In the genomic region with DNA sequence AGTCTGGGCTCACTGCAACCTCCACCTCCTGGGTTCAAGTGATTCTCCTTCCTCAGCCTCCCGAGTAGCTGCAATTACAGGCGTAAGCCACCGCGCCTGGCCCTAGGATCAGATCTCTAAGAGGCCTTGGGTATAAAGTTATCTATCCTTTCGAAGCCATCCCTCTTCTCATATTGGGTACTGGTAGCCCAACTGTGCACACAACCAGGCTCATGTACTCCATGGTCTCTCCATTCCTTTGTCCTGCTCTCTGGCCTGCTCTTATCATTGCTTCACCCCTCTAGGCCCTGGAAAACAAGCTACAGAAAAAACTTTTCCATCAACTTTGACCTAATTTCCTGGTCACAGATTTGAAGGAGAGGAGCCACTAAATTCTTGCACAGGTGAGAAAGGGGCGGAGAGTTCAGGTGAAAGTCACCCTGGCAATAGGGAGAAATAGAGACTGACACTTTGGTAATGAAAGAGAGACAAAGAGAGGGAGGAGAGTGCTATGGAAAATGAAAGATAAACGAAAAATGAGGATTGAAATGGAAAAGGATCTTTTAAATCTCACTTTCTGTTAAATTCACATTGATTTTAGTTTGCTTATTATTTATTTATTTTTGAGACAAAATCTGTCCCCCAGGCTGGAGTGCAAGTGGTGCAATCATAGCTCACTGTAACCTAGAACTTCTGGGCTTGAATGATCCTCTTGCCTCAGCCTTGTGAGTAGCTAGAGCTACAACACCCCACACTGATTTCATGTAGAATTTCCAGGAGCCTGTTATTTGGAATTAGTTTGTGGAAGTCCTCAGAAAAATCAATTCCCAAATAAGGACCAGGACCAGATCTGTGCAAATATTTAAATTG, we compare ENCODE assay signal across 1 cellular context.
TF ChIP-seq lines count a peak whose summit lies in the region.

No MANE protein-coding gene starts in this region.

TF ChIP-seq in K562, 482 proteins besides CTCF, POLR2A, EP300 and RAD21 (continued from another document and continues in another):
- TF ChIP-seq POLR2G (IDR thresholded peaks at IDR 0.05; ENCODE audit: low read depth, low read length), result peak; percentile 24; the same call in 1 of the 2 replicates
- peak; percentile 16; the same call in 1 of the 2 replicates for TF ChIP-seq ATF7 (IDR thresholded peaks at IDR 0.05)
- 0 out of 2 replicates have a peak, but pooled peaks have one; percentile 5 for TF ChIP-seq ZBED1 (IDR thresholded peaks at IDR 0.05)
- TF ChIP-seq NR2C1 (IDR thresholded peaks at IDR 0.05), result no peak
- TF ChIP-seq NR2C1 (tag; IDR thresholded peaks at IDR 0.05), result 0 out of 2 replicates have a peak, but pooled peaks have one; percentile 29
- no peak for TF ChIP-seq ARNT (IDR thresholded peaks at IDR 0.05)
- no peak for TF ChIP-seq KDM1A (IDR thresholded peaks at IDR 0.05)
- TF ChIP-seq EHMT2 (IDR thresholded peaks at IDR 0.05), result no peak
- no peak; the same call in 1 of the 2 replicates for TF ChIP-seq ZNF696 (CRISPR knock-in tag; conservative IDR thresholded peaks at IDR 0.05)
- TF ChIP-seq MED1 (CRISPR knock-in tag; IDR thresholded peaks at IDR 0.05; ENCODE audit: borderline replicate concordance), result no peak
- TF ChIP-seq, protein P1, sequence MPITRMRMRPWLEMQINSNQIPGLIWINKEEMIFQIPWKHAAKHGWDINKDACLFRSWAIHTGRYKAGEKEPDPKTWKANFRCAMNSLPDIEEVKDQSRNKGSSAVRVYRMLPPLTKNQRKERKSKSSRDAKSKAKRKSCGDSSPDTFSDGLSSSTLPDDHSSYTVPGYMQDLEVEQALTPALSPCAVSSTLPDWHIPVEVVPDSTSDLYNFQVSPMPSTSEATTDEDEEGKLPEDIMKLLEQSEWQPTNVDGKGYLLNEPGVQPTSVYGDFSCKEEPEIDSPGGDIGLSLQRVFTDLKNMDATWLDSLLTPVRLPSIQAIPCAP (CRISPR knock-in tag; IDR thresholded peaks at IDR 0.05; ENCODE audit: borderline replicate concordance), result no peak
- TF ChIP-seq CREBBP (IDR thresholded peaks at IDR 0.05; ENCODE audit: low read depth, low read length), result no peak
- TF ChIP-seq MIER1 (IDR thresholded peaks at IDR 0.05; ENCODE audit: low read depth), result no peak
- no peak for TF ChIP-seq ETV6 (IDR thresholded peaks at IDR 0.05; ENCODE audit: borderline replicate concordance in 1 of 2, low read depth in 2 of 2, low read length in 1 of 2)
- TF ChIP-seq ETV6 (CRISPR knock-in tag; IDR thresholded peaks at IDR 0.05; ENCODE audit: borderline replicate concordance), result no peak
- TF ChIP-seq, protein P2, sequence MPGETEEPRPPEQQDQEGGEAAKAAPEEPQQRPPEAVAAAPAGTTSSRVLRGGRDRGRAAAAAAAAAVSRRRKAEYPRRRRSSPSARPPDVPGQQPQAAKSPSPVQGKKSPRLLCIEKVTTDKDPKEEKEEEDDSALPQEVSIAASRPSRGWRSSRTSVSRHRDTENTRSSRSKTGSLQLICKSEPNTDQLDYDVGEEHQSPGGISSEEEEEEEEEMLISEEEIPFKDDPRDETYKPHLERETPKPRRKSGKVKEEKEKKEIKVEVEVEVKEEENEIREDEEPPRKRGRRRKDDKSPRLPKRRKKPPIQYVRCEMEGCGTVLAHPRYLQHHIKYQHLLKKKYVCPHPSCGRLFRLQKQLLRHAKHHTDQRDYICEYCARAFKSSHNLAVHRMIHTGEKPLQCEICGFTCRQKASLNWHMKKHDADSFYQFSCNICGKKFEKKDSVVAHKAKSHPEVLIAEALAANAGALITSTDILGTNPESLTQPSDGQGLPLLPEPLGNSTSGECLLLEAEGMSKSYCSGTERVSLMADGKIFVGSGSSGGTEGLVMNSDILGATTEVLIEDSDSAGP (CRISPR knock-in tag; IDR thresholded peaks at IDR 0.05), result no peak
- no peak for TF ChIP-seq SRSF1 (IDR thresholded peaks at IDR 0.05; ENCODE audit: low read depth, low read length)
- TF ChIP-seq, protein P3, sequence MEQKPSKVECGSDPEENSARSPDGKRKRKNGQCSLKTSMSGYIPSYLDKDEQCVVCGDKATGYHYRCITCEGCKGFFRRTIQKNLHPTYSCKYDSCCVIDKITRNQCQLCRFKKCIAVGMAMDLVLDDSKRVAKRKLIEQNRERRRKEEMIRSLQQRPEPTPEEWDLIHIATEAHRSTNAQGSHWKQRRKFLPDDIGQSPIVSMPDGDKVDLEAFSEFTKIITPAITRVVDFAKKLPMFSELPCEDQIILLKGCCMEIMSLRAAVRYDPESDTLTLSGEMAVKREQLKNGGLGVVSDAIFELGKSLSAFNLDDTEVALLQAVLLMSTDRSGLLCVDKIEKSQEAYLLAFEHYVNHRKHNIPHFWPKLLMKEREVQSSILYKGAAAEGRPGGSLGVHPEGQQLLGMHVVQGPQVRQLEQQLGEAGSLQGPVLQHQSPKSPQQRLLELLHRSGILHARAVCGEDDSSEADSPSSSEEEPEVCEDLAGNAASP (IDR thresholded peaks at IDR 0.05), result no peak
- TF ChIP-seq IRF2 (CRISPR knock-in tag; IDR thresholded peaks at IDR 0.05), result no peak
- TF ChIP-seq RFX7 (CRISPR knock-in tag; IDR thresholded peaks at IDR 0.05), result peak; percentile 88
- TF ChIP-seq SRSF9 (IDR thresholded peaks at IDR 0.05; ENCODE audit: borderline replicate concordance, low read depth, low read length), result no peak
- TF ChIP-seq, protein P4, sequence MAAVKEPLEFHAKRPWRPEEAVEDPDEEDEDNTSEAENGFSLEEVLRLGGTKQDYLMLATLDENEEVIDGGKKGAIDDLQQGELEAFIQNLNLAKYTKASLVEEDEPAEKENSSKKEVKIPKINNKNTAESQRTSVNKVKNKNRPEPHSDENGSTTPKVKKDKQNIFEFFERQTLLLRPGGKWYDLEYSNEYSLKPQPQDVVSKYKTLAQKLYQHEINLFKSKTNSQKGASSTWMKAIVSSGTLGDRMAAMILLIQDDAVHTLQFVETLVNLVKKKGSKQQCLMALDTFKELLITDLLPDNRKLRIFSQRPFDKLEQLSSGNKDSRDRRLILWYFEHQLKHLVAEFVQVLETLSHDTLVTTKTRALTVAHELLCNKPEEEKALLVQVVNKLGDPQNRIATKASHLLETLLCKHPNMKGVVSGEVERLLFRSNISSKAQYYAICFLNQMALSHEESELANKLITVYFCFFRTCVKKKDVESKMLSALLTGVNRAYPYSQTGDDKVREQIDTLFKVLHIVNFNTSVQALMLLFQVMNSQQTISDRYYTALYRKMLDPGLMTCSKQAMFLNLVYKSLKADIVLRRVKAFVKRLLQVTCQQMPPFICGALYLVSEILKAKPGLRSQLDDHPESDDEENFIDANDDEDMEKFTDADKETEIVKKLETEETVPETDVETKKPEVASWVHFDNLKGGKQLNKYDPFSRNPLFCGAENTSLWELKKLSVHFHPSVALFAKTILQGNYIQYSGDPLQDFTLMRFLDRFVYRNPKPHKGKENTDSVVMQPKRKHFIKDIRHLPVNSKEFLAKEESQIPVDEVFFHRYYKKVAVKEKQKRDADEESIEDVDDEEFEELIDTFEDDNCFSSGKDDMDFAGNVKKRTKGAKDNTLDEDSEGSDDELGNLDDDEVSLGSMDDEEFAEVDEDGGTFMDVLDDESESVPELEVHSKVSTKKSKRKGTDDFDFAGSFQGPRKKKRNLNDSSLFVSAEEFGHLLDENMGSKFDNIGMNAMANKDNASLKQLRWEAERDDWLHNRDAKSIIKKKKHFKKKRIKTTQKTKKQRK (IDR thresholded peaks at IDR 0.05; ENCODE audit: borderline replicate concordance, low read depth, low read length), result no peak
- TF ChIP-seq MCM7 (IDR thresholded peaks at IDR 0.05), result no peak
- no peak for TF ChIP-seq ZNF347 (CRISPR knock-in tag; IDR thresholded peaks at IDR 0.05; ENCODE audit: low read depth)
- TF ChIP-seq, protein P5, sequence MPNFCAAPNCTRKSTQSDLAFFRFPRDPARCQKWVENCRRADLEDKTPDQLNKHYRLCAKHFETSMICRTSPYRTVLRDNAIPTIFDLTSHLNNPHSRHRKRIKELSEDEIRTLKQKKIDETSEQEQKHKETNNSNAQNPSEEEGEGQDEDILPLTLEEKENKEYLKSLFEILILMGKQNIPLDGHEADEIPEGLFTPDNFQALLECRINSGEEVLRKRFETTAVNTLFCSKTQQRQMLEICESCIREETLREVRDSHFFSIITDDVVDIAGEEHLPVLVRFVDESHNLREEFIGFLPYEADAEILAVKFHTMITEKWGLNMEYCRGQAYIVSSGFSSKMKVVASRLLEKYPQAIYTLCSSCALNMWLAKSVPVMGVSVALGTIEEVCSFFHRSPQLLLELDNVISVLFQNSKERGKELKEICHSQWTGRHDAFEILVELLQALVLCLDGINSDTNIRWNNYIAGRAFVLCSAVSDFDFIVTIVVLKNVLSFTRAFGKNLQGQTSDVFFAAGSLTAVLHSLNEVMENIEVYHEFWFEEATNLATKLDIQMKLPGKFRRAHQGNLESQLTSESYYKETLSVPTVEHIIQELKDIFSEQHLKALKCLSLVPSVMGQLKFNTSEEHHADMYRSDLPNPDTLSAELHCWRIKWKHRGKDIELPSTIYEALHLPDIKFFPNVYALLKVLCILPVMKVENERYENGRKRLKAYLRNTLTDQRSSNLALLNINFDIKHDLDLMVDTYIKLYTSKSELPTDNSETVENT (CRISPR knock-in tag; IDR thresholded peaks at IDR 0.05), result 0 out of 2 replicates have a peak, but pooled peaks have one; percentile 20
- TF ChIP-seq ZKSCAN3 (CRISPR knock-in tag; IDR thresholded peaks at IDR 0.05), result no peak
- TF ChIP-seq MEIS2 (IDR thresholded peaks at IDR 0.05; ENCODE audit: partially characterized antibody), result no peak
- TF ChIP-seq ZNF717 (CRISPR knock-in tag; IDR thresholded peaks at IDR 0.05), result no peak
- no peak for TF ChIP-seq NCOA2 (IDR thresholded peaks at IDR 0.05; ENCODE audit: partially characterized antibody in 2 of 2)
- no peak for TF ChIP-seq ZFP36 (IDR thresholded peaks at IDR 0.05; ENCODE audit: low read depth, low read length, partially characterized antibody)
- 0 out of 2 replicates have a peak, but pooled peaks have one; percentile 34 for TF ChIP-seq ZNF212 (CRISPR knock-in tag; IDR thresholded peaks at IDR 0.05)
- no peak for TF ChIP-seq HLTF (IDR thresholded peaks at IDR 0.05)
- no peak for TF ChIP-seq PTRF (tag; IDR thresholded peaks at IDR 0.05)
- no peak for TF ChIP-seq ZNF140 (CRISPR knock-in tag; IDR thresholded peaks at IDR 0.05)
- no peak for TF ChIP-seq RBM15 (IDR thresholded peaks at IDR 0.05; ENCODE audit: insufficient read depth, low read length)
- TF ChIP-seq ZNF175 (CRISPR knock-in tag; IDR thresholded peaks at IDR 0.05; ENCODE audit: low read depth), result no peak
- no peak for TF ChIP-seq PCBP2 (IDR thresholded peaks at IDR 0.05; ENCODE audit: low read depth, low read length, poor library complexity, severe bottlenecking)
- TF ChIP-seq PHF20 (IDR thresholded peaks at IDR 0.05; ENCODE audit: partially characterized antibody), result no peak
- no peak for TF ChIP-seq DNMT1 (IDR thresholded peaks at IDR 0.05)
- no peak for TF ChIP-seq POU5F1 (IDR thresholded peaks at IDR 0.05; ENCODE audit: borderline replicate concordance, low read depth, low read length, partially characterized antibody)
- no peak for TF ChIP-seq FIP1L1 (IDR thresholded peaks at IDR 0.05; ENCODE audit: low read depth, low read length, poor library complexity, severe bottlenecking)
- TF ChIP-seq ZNF253 (CRISPR knock-in tag; conservative IDR thresholded peaks at IDR 0.05), result 0 out of 2 replicates have a peak, but pooled peaks have one; percentile 11
- TF ChIP-seq ZNF239 (CRISPR knock-in tag; IDR thresholded peaks at IDR 0.05), result no peak
- TF ChIP-seq, protein P6, sequence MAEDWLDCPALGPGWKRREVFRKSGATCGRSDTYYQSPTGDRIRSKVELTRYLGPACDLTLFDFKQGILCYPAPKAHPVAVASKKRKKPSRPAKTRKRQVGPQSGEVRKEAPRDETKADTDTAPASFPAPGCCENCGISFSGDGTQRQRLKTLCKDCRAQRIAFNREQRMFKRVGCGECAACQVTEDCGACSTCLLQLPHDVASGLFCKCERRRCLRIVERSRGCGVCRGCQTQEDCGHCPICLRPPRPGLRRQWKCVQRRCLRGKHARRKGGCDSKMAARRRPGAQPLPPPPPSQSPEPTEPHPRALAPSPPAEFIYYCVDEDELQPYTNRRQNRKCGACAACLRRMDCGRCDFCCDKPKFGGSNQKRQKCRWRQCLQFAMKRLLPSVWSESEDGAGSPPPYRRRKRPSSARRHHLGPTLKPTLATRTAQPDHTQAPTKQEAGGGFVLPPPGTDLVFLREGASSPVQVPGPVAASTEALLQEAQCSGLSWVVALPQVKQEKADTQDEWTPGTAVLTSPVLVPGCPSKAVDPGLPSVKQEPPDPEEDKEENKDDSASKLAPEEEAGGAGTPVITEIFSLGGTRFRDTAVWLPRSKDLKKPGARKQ (CRISPR knock-in tag; IDR thresholded peaks at IDR 0.05), result no peak
- TF ChIP-seq CBX2 (IDR thresholded peaks at IDR 0.05; ENCODE audit: insufficient read depth, low read length, poor library complexity, severe bottlenecking), result no peak
- 0 out of 2 replicates have a peak, but pooled peaks have one; percentile 11 for TF ChIP-seq CTBP1 (IDR thresholded peaks at IDR 0.05; ENCODE audit: borderline replicate concordance)
- no peak for TF ChIP-seq ZNF583 (CRISPR knock-in tag; IDR thresholded peaks at IDR 0.05)
- no peak for TF ChIP-seq FOXJ3 (CRISPR knock-in tag; IDR thresholded peaks at IDR 0.05)
- TF ChIP-seq, protein P7, sequence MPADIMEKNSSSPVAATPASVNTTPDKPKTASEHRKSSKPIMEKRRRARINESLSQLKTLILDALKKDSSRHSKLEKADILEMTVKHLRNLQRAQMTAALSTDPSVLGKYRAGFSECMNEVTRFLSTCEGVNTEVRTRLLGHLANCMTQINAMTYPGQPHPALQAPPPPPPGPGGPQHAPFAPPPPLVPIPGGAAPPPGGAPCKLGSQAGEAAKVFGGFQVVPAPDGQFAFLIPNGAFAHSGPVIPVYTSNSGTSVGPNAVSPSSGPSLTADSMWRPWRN (IDR thresholded peaks at IDR 0.05; ENCODE audit: low read depth), result no peak
- no peak for TF ChIP-seq ZNF408 (CRISPR knock-in tag; IDR thresholded peaks at IDR 0.05; ENCODE audit: low read depth)
- TF ChIP-seq SIN3B (IDR thresholded peaks at IDR 0.05; ENCODE audit: low read depth), result no peak
- no peak for TF ChIP-seq U2AF1 (optimal IDR thresholded peaks at IDR 0.05; ENCODE audit: low read depth, low read length)
- TF ChIP-seq ZNF668 (CRISPR knock-in tag; IDR thresholded peaks at IDR 0.05), result no peak
- TF ChIP-seq ZNF316 (IDR thresholded peaks at IDR 0.05), result no peak
- TF ChIP-seq, protein P8, sequence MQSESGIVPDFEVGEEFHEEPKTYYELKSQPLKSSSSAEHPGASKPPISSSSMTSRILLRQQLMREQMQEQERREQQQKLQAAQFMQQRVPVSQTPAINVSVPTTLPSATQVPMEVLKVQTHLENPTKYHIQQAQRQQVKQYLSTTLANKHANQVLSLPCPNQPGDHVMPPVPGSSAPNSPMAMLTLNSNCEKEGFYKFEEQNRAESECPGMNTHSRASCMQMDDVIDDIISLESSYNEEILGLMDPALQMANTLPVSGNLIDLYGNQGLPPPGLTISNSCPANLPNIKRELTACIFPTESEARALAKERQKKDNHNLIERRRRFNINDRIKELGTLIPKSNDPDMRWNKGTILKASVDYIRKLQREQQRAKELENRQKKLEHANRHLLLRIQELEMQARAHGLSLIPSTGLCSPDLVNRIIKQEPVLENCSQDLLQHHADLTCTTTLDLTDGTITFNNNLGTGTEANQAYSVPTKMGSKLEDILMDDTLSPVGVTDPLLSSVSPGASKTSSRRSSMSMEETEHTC (IDR thresholded peaks at IDR 0.05), result no peak
- TF ChIP-seq PTBP1 (IDR thresholded peaks at IDR 0.05; ENCODE audit: low read depth, low read length), result no peak
- no peak for TF ChIP-seq ZC3H8 (IDR thresholded peaks at IDR 0.05)
- TF ChIP-seq NR2C2 (CRISPR knock-in tag; IDR thresholded peaks at IDR 0.05), result no peak
- peak; percentile 57 for TF ChIP-seq NR2C2 (tag; IDR thresholded peaks at IDR 0.05)
- peak in 1 of 2 experiments; percentile 4; a peak in 1 of 4 replicates for TF ChIP-seq MAZ (CRISPR knock-in tag; conservative IDR thresholded peaks at IDR 0.05 in 1 of 2, IDR thresholded peaks at IDR 0.05 in 1 of 2)
